In genomic region chr22:40498454-40499186, GRCh38 we compare ENCODE assay signal across 8 cellular contexts.
DNase-seq lines count a peak whose midpoint lies in the region; ATAC-seq and TF ChIP-seq lines count a peak whose summit lies in the region.

No MANE protein-coding gene starts in this region.

- intact Hi-C loops in CD8-positive, alpha-beta T cell (cut with DNase I, micrococcal nuclease) = no loop called here

- 0 out of 2 replicates have a peak, but pooled peaks cover 2% of the 10 kb centered on the region for H3K79me2 ChIP-seq in MM.1S (ENCODE audit: low read length)

- H3K4ac ChIP-seq in mesenchymal stem cell (ENCODE audit: low read depth in 1 of 2, low read length in 2 of 2) = no peak overlapping the region

- H2BK120ac ChIP-seq in mesenchymal stem cell (ENCODE audit: low read depth, low read length) = no peak overlapping the region

- no peaks in the 10 kb centered on the region for H3K4me1 ChIP-seq in CD8-positive, alpha-beta T cell (ENCODE audit: insufficient read depth, low read length)
- H3K4me1 ChIP-seq in mesenchymal stem cell (ENCODE audit: control insufficient read depth, insufficient read depth, low read depth, low read length) (peaks cover 8% of the 10 kb centered on the region), MM.1S (ENCODE audit: low read length) (peaks cover 12% of the 10 kb centered on the region)

- H3K27ac ChIP-seq in CD8-positive, alpha-beta T cell (ENCODE audit: low read depth, low read length) = no peak overlapping the region
- H3K27ac ChIP-seq in brain microvascular endothelial cell (peak overlapping the region; percentile 94), mesenchymal stem cell (ENCODE audit: low read length, poor library complexity, severe bottlenecking) (peak overlapping the region; percentile 77), MM.1S (ENCODE audit: low read length) (no peak overlapping the region)

- no peaks in the 10 kb centered on the region for H3F3A ChIP-seq in MM.1S (ENCODE audit: insufficient read depth, low read length)

- peak overlapping the region; percentile 57 for H3K27ac Mint-ChIP-seq in CD8-positive, alpha-beta T cell

- H2AFZ ChIP-seq in mesenchymal stem cell (ENCODE audit: low read depth, low read length) (no peak overlapping the region), MM.1S (ENCODE audit: low read length) (no peak overlapping the region)

- WGBS in mesenchymal stem cell = 7% methylated on average over 3 of the region's 6 CpGs

- in situ Hi-C loops in brain microvascular endothelial cell (cut with HindIII; ENCODE audit: low pct_ligation_motif_present, low sequenced_read_pairs) = no loop called here

- H3K4me2 ChIP-seq in mesenchymal stem cell (ENCODE audit: low read length, poor library complexity, severe bottlenecking) = peak overlapping the region; percentile 42
- no peak overlapping the region for H3K4me2 ChIP-seq in MM.1S (ENCODE audit: low read depth, low read length)

- ATAC-seq in CD8-positive, alpha-beta T cell = no peak
- ATAC-seq in HG02759 (IDR thresholded peaks at IDR 0.05; ENCODE audit: unreplicated experiment) = no peak

- peaks cover 22% of the 10 kb centered on the region for H3K4me1 Mint-ChIP-seq in CD8-positive, alpha-beta T cell (ENCODE audit: low read depth)

- no peaks in the 10 kb centered on the region for H3K27me3 Mint-ChIP-seq in CD8-positive, alpha-beta T cell (ENCODE audit: low read depth)

- H2BK15ac ChIP-seq in mesenchymal stem cell (ENCODE audit: low read depth, poor library complexity, severe bottlenecking) = no peak overlapping the region

- peaks cover 13% of the 10 kb centered on the region for H3K79me1 ChIP-seq in mesenchymal stem cell (replicated peaks; ENCODE audit: low read length, poor library complexity, severe bottlenecking)

- POLR2A ChIA-PET in CD8-positive, alpha-beta T cell (lab: Charles Lee) = no interaction called here

- DNase-seq in CD8-positive, alpha-beta T cell = no peak
- DNase-seq in HuH-7 (ENCODE audit: low spot score) = peak; percentile 20
- DNase-seq in brain microvascular endothelial cell = peak; percentile 94
- peak; percentile 94 for DNase-seq in mesenchymal stem cell
- no peak for DNase-seq in hippocampal formation (lab: John Stamatoyannopoulos, UW)
- no peak for DNase-seq in MM.1S
- no peak for DNase-seq in NCI-H1436 (lab: John Stamatoyannopoulos, UW)

- no peak overlapping the region for H3K4me3 ChIP-seq in CD8-positive, alpha-beta T cell (ENCODE audit: low read depth, low read length)
- H3K4me3 ChIP-seq in brain microvascular endothelial cell (ENCODE audit: low read depth, low read length) (no peak overlapping the region), mesenchymal stem cell (ENCODE audit: insufficient read depth in 1 of 2, low read depth in 1 of 2, low read length in 2 of 2) (peak overlapping the region in 1 of 2 experiments; percentile 38), MM.1S (ENCODE audit: low read length) (no peak overlapping the region)

- H2BK5ac ChIP-seq in mesenchymal stem cell (ENCODE audit: low read depth, low read length, poor library complexity, severe bottlenecking) = no peak overlapping the region

- H3K9ac ChIP-seq in mesenchymal stem cell (ENCODE audit: low read length) (peak overlapping the region; percentile 69), MM.1S (ENCODE audit: low read length) (no peak overlapping the region)

- no peaks in the 10 kb centered on the region for H3K9me2 ChIP-seq in MM.1S (replicated peaks; ENCODE audit: insufficient read depth, low read length)

- no peak overlapping the region for H3K23ac ChIP-seq in mesenchymal stem cell (ENCODE audit: low read length in 2 of 2)

- CTCF ChIA-PET in CD8-positive, alpha-beta T cell (lab: Charles Lee) = interaction anchor here (1.6 to 1.8 kb wide), 2 partner anchors 26 to 62 kb away, joined by 4 to 5 read pairs; no protein-coding TSS in a partner anchor

- H3K27me3 ChIP-seq in CD8-positive, alpha-beta T cell (ENCODE audit: insufficient read depth, low read length) = no peaks in the 10 kb centered on the region
- H3K27me3 ChIP-seq in brain microvascular endothelial cell (replicated peaks) = no peaks in the 10 kb centered on the region
- no peaks in the 10 kb centered on the region for H3K27me3 ChIP-seq in mesenchymal stem cell (ENCODE audit: control insufficient read depth in 1 of 2, insufficient read depth in 1 of 2, low read length in 2 of 2)
- H3K27me3 ChIP-seq in MM.1S (replicated peaks; ENCODE audit: insufficient read depth, low read length) = no peaks in the 10 kb centered on the region

- H3K9me3 Mint-ChIP-seq in CD8-positive, alpha-beta T cell = no peaks in the 10 kb centered on the region

- no peaks in the 10 kb centered on the region for H3K9me3 ChIP-seq in CD8-positive, alpha-beta T cell (ENCODE audit: low read length)
- H3K9me3 ChIP-seq in mesenchymal stem cell (ENCODE audit: control insufficient read depth, low read length) (no peaks in the 10 kb centered on the region), MM.1S (replicated peaks; ENCODE audit: insufficient read depth, low read length) (no peaks in the 10 kb centered on the region)

- peak overlapping the region; percentile 25 to 62 for H3K18ac ChIP-seq in mesenchymal stem cell (ENCODE audit: low read depth in 1 of 2, low read length in 2 of 2)

- H3K4me3 Mint-ChIP-seq in CD8-positive, alpha-beta T cell = no peak overlapping the region

- no peak overlapping the region for H2AK5ac ChIP-seq in mesenchymal stem cell (ENCODE audit: low read length, severe bottlenecking)

- H4K91ac ChIP-seq in mesenchymal stem cell (ENCODE audit: low read length) = no peak overlapping the region

- H3K36me3 Mint-ChIP-seq in CD8-positive, alpha-beta T cell = peaks cover 11% of the 10 kb centered on the region

- no peaks in the 10 kb centered on the region for H4K20me1 ChIP-seq in MM.1S (ENCODE audit: insufficient read depth, low read length)

- H3K36me3 ChIP-seq in CD8-positive, alpha-beta T cell (ENCODE audit: insufficient read depth, low read length) = no peaks in the 10 kb centered on the region
- H3K36me3 ChIP-seq in brain microvascular endothelial cell (replicated peaks) (no peaks in the 10 kb centered on the region), mesenchymal stem cell (ENCODE audit: control insufficient read depth in 1 of 2, insufficient read depth in 2 of 2, low read depth in 1 of 2, low read length in 2 of 2) (no peaks in the 10 kb centered on the region), MM.1S (replicated peaks; ENCODE audit: insufficient read depth, low read length) (no peaks in the 10 kb centered on the region)

- TF ChIP-seq CTCF in CD8-positive, alpha-beta T cell (IDR thresholded peaks at IDR 0.05) = no peak
- TF ChIP-seq CTCF in brain microvascular endothelial cell (IDR thresholded peaks at IDR 0.05; ENCODE audit: low read depth, low read length, missing control alignments) = no peak
- TF ChIP-seq CTCF in MM.1S (IDR thresholded peaks at IDR 0.05; ENCODE audit: low read length) = no peak

- no peak overlapping the region for H2BK12ac ChIP-seq in mesenchymal stem cell (ENCODE audit: low read length in 2 of 2)

- no peak overlapping the region for H4K8ac ChIP-seq in mesenchymal stem cell (ENCODE audit: low read length)

- no peak overlapping the region for H3K14ac ChIP-seq in mesenchymal stem cell (ENCODE audit: low read length in 2 of 2)

Comparison
In these comparisons a context has a peak if more than half of its experiments do, and no peak if none do; other contexts are left out.
1. DNase-seq: peak in HuH-7 (single experiment), brain microvascular endothelial cell (single experiment) and mesenchymal stem cell (single experiment); none in CD8-positive, alpha-beta T cell (0 of 7), hippocampal formation (0 of 2), MM.1S (single experiment) and NCI-H1436 (single experiment).
2. H3K27ac ChIP-seq: peak in brain microvascular endothelial cell (single experiment) and mesenchymal stem cell (single experiment); none in CD8-positive, alpha-beta T cell (single experiment) and MM.1S (single experiment).